ENCODE assay signal across 11 cellular contexts in genomic region chr1:161542091-161542559, GRCh38. TPM values are rescaled to one million over a fixed set of nuclear protein-coding genes. Genes with fewer than 3 reads are reported as not detected.
DNase-seq lines count a peak whose midpoint lies in the region; ATAC-seq, FAIRE-seq and TF ChIP-seq lines count a peak whose summit lies in the region.
"Not testable (repeated sequence)": the region's sequence is repeated elsewhere in the genome, so short reads cannot be mapped to it uniquely, and the experiment has no call there.
"Had no signal": no experiment of that assay in that cellular context is flagged by ENCODE, and none has a peak within 500 bp of the region (broad histone marks: within the 10 kb centered on the region; RNA-seq: fewer than 3 reads in every experiment).

No MANE protein-coding gene starts in this region.

- peak overlapping the region; percentile 84 for H3K4me2 ChIP-seq in GM12878 (ENCODE audit: control insufficient read depth, insufficient read depth)

- H3K27ac Mint-ChIP-seq in activated CD8-positive, alpha-beta T cell treated with anti-CD3 and anti-CD28 coated beads, Interleukin-2, amount 10 ng/mL, durations not matched to agents 7 days and 5 days: peak overlapping the region; percentile 84

- not testable (repeated sequence) for H3K27me3 Mint-ChIP-seq in activated CD8-positive, alpha-beta T cell treated with anti-CD3 and anti-CD28 coated beads, Interleukin-2, amount 10 ng/mL, durations not matched to agents 7 days and 5 days (ENCODE audit: low read depth)

- ATAC-seq in GM21786 (IDR thresholded peaks at IDR 0.05; ENCODE audit: unreplicated experiment): peak; percentile 60
- peak; percentile 52 for ATAC-seq in HG03139 (IDR thresholded peaks at IDR 0.05; ENCODE audit: unreplicated experiment)
- peak; percentile 61 for ATAC-seq in activated CD8-positive, alpha-beta T cell treated with anti-CD3 and anti-CD28 coated beads, Interleukin-2, amount 10 ng/mL, durations not matched to agents 7 days and 5 days
- ATAC-seq in GM12878: peak; percentile 76

- CTCF ChIA-PET in activated CD8-positive, alpha-beta T cell treated with anti-CD3 and anti-CD28 coated beads, Interleukin-2, amount 10 ng/mL, durations not matched to agents 7 days and 5 days (lab: Charles Lee): interaction anchor here (0.7 to 1.3 kb wide), 3 partner anchors 10 to 207 kb away, joined by 3 to 10 read pairs (median 6); no protein-coding TSS in a partner anchor
- CTCF ChIA-PET in GM12878 (lab: Yijun Ruan, JAX): interaction anchor here (0.6 to 1.2 kb wide), 3 partner anchors 54 to 166 kb away, joined by 3 to 4 read pairs (median 3); no protein-coding TSS in a partner anchor

- SMC1A ChIA-PET in GM12878 (lab: Charles Lee; ENCODE audit: uncharacterized antibody, unreplicated experiment): interaction anchor here (0.9 to 1.4 kb wide), 3 partner anchors 10 to 199 kb away, joined by 3 to 8 read pairs (median 3); no protein-coding TSS in a partner anchor

- H4K20me1 ChIP-seq in GM12878 (ENCODE audit: control insufficient read depth, insufficient read depth): not testable (repeated sequence)

- not testable (repeated sequence) for BruUV-seq in GM12878 (replicated peaks; lab: Mats Ljungman, UMichigan)

- peaks cover 13% of the 10 kb centered on the region for H3K36me3 Mint-ChIP-seq in activated CD8-positive, alpha-beta T cell treated with anti-CD3 and anti-CD28 coated beads, Interleukin-2, amount 10 ng/mL, durations not matched to agents 7 days and 5 days (ENCODE audit: low read depth)

- not testable (repeated sequence) for H2AFZ ChIP-seq in GM12878 (ENCODE audit: control insufficient read depth, low read depth, low read length)

- not testable (repeated sequence) for H3K9me3 Mint-ChIP-seq in activated CD8-positive, alpha-beta T cell treated with anti-CD3 and anti-CD28 coated beads, Interleukin-2, amount 10 ng/mL, durations not matched to agents 7 days and 5 days (ENCODE audit: insufficient read depth)

- not testable (repeated sequence) for H3K27ac ChIP-seq in GM12878 (ENCODE audit: control insufficient read depth, insufficient read depth)

- TF ChIP-seq RAD21 in GM12878 (IDR thresholded peaks at IDR 0.05; ENCODE audit: insufficient read depth, low read depth, low read length): not testable (repeated sequence)

- peaks cover 68% of the 10 kb centered on the region for H3K4me1 Mint-ChIP-seq in activated CD8-positive, alpha-beta T cell treated with anti-CD3 and anti-CD28 coated beads, Interleukin-2, amount 10 ng/mL, durations not matched to agents 7 days and 5 days (ENCODE audit: low read depth)

- H3K36me3 ChIP-seq in GM12878 (ENCODE audit: control insufficient read depth in 2 of 2, insufficient read depth in 2 of 2, low read length in 1 of 2): not testable (repeated sequence)

- not testable (repeated sequence) for H3K9me3 ChIP-seq in GM12878 (replicated peaks; ENCODE audit: control insufficient read depth, insufficient read depth, low read length)

- POLR2A ChIA-PET in activated CD8-positive, alpha-beta T cell treated with anti-CD3 and anti-CD28 coated beads, Interleukin-2, amount 10 ng/mL, durations not matched to agents 7 days and 5 days (lab: Charles Lee): not testable (repeated sequence)
- POLR2A ChIA-PET in GM12878 (lab: Charles Lee): interaction anchor here (1.1 kb wide), 1 partner anchor 10 kb away, joined by 6 read pairs; no protein-coding TSS in a partner anchor

- peak overlapping the region; percentile 51 for H3K4me3 Mint-ChIP-seq in activated CD8-positive, alpha-beta T cell treated with anti-CD3 and anti-CD28 coated beads, Interleukin-2, amount 10 ng/mL, durations not matched to agents 7 days and 5 days

- not testable (repeated sequence) for TF ChIP-seq CTCF in GM12864 (IDR thresholded peaks at IDR 0.05; ENCODE audit: low read depth, low read length, missing control alignments); GM12878 (IDR thresholded peaks at IDR 0.05 in 2 of 3, conservative IDR thresholded peaks at IDR 0.05 in 1 of 3; ENCODE audit: control insufficient read depth in 2 of 3, extremely low read depth in 1 of 3, insufficient read depth in 1 of 3, low read depth in 3 of 3, low read length in 3 of 3)

- in situ Hi-C loops in GM12878 (cut with MboI): not testable (repeated sequence)

- H3K9ac ChIP-seq in GM12878 (ENCODE audit: control insufficient read depth, insufficient read depth, low read length): not testable (repeated sequence)

- not testable (repeated sequence) for H3K79me2 ChIP-seq in GM12878 (ENCODE audit: control insufficient read depth, insufficient read depth, low read length)

- H3K4me3 ChIP-seq in GM12864 (ENCODE audit: low read depth, low read length); GM12878: not testable (repeated sequence)

- not testable (repeated sequence) for TF ChIP-seq EP300 in GM12878 (IDR thresholded peaks at IDR 0.05; ENCODE audit: borderline replicate concordance in 1 of 2, control insufficient read depth in 1 of 2, low read depth in 2 of 2, low read length in 2 of 2)

- RAD21 ChIA-PET in GM12878 (lab: Charles Lee; ENCODE audit: unreplicated experiment): interaction anchor here (0.6 to 1.3 kb wide), 3 partner anchors 24 to 199 kb away, joined by 3 to 7 read pairs (median 4); no protein-coding TSS in a partner anchor

- not testable (repeated sequence) for FAIRE-seq in GM12878 (lab: Jason Lieb, UNC)

- intact Hi-C loops in GM12878 (cut with micrococcal nuclease; ENCODE audit: unreplicated experiment): loop anchor here (5.0 to 10.0 kb wide), 2 partner anchors 80 to 203 kb away; partner anchors contain the start of gene DUSP12

- WGBS in GM12878 (ENCODE audit: insufficient coverage, insufficient replicate concordance, low lambda C conversion rate, missing lambda C conversion rate): 5% methylated on average over 5 of the region's 5 CpGs

- TF ChIP-seq POLR2A in GM12878 (IDR thresholded peaks at IDR 0.05; ENCODE audit: low read depth, low read length): not testable (repeated sequence)

- peaks cover 19% of the 10 kb centered on the region for H3K4me1 ChIP-seq in GM12878 (ENCODE audit: control insufficient read depth, insufficient read depth, low read length)

- peak; percentile 85 for DNase-seq in GM12864 (ENCODE audit: low read depth)
- peak; percentile 13 for DNase-seq in GM19240 (ENCODE audit: insufficient read length, low spot score)
- DNase-seq in OCI-M1 (lab: John Stamatoyannopoulos, UW): peak; percentile 92
- peak; percentile 75 for DNase-seq in activated CD8-positive, alpha-beta T cell treated with anti-CD3 and anti-CD28 coated beads, Interleukin-2, amount 10 ng/mL, durations not matched to agents 7 days and 5 days
- DNase-seq in GM12878 (ENCODE audit: low read depth, low spot score): peak; percentile 85
- DNase-seq in stimulated activated CD4-positive, alpha-beta T cell treated with anti-CD3 and anti-CD28 coated beads, TNF-alpha, amount 100 ng/mL, for 4 hours (ENCODE audit: low read depth in 3 of 3): peak in 2 of 3 experiments; percentile 23 to 25

- not testable (repeated sequence) for H3K27me3 ChIP-seq in GM12878 (replicated peaks in 1 of 2; ENCODE audit: control insufficient read depth in 2 of 2, insufficient read depth in 2 of 2, low read length in 1 of 2)

RNA-seq across cellular contexts. Expression of gene FCGR3A, which starts 7.5 kb away (rescaled TPM):
- under 1 TPM; 0.50 to 0.52 TPM for total RNA-seq in activated CD8-positive, alpha-beta T cell treated with anti-CD3 and anti-CD28 coated beads, Interleukin-2, amount 10 ng/mL, durations not matched to agents 7 days and 5 days
- not detected in 2 replicates for total RNA-seq in GM12878 (2013; cell fraction: nucleolus; rRNA removed)
- total RNA-seq in GM12878 (2014; rRNA removed) (0.05 TPM in 1 of 2 replicates, not detected in the other), GM12878 (2014; rRNA removed; fragmentation: Illumina TruSeq; extraction: Trizol) (not detected in 2 replicates), GM12878 (2021) (0.10 TPM in 1 of 2 replicates, not detected in the other)
- not detected for polyA plus RNA-seq in GM12878 (2011; ENCODE audit: low read depth)
- polyA plus RNA-seq in GM12878 (2011; rRNA removed) (not detected in 2 replicates), GM12878 (2014; fragmentation: Illumina TruSeq; extraction: Trizol) (not detected in 2 replicates), GM12878 (2014; fragmentation: Nextera tagmentation; extraction: Ambion mirVana) (not detected), GM12878 (2014; rRNA removed) (not detected in 2 replicates), GM12878 (2016; fragmentation: Nextera tagmentation; extraction: Ambion mirVana) (under 1 TPM in 1 of 2 experiments, not detected in 1; 0.09 TPM)
- polyA plus RNA-seq in GM12878 (2011; cell fraction: cytosol; rRNA removed): not detected in 2 replicates
- polyA plus RNA-seq in GM12878 (2011; cell fraction: nucleus; rRNA removed): 0.06 TPM in 1 of 2 replicates, not detected in the other
- polyA plus RNA-seq in GM12878 (2012): not detected in 2 replicates
- 0.10 TPM in 1 of 2 replicates, not detected in the other for polyA minus RNA-seq in GM12878 (2011; rRNA and poly(A)+ RNA removed)
- polyA minus RNA-seq in GM12878 (2011; cell fraction: cytosol; rRNA and poly(A)+ RNA removed): not detected in 2 replicates
- not detected in 2 replicates for polyA minus RNA-seq in GM12878 (2011; cell fraction: nucleus; rRNA and poly(A)+ RNA removed)
- total RNA-seq: foreskin keratinocyte, OCI-LY7 had no signal
- polyA plus RNA-seq: AG04450, foreskin keratinocyte had no signal

RNA-seq across cellular contexts. Expression of gene HSPA6, which starts 17.8 kb away (rescaled TPM):
- 1 to 10 TPM in 1 of 2 experiments, under 1 TPM in 1; 0.94 to 1.1 TPM for total RNA-seq in activated CD8-positive, alpha-beta T cell treated with anti-CD3 and anti-CD28 coated beads, Interleukin-2, amount 10 ng/mL, durations not matched to agents 7 days and 5 days
- total RNA-seq in GM12878 (2013; cell fraction: nucleolus; rRNA removed): 16.8 and 21.0 TPM in 2 replicates
- 0.65 and 0.96 TPM in 2 replicates for total RNA-seq in GM12878 (2014; rRNA removed)
- 0.18 and 0.36 TPM in 2 replicates for total RNA-seq in GM12878 (2014; rRNA removed; fragmentation: Illumina TruSeq; extraction: Trizol)
- 1.6 and 1.8 TPM in 2 replicates for total RNA-seq in GM12878 (2021)
- 0.81 TPM for polyA plus RNA-seq in GM12878 (2011; ENCODE audit: low read depth)
- 0.06 and 0.18 TPM in 2 replicates for polyA plus RNA-seq in GM12878 (2011; rRNA removed)
- polyA plus RNA-seq in GM12878 (2011; cell fraction: cytosol; rRNA removed): 0.42 and 0.64 TPM in 2 replicates
- 2.0 and 4.2 TPM in 2 replicates for polyA plus RNA-seq in GM12878 (2011; cell fraction: nucleus; rRNA removed)
- polyA plus RNA-seq in GM12878 (2012): 1.1 and 1.4 TPM in 2 replicates
- polyA plus RNA-seq in GM12878 (2014; fragmentation: Illumina TruSeq; extraction: Trizol): 0.12 and 0.16 TPM in 2 replicates
- under 1 TPM; 0.05 to 0.09 TPM for polyA plus RNA-seq in GM12878 (2014; fragmentation: Nextera tagmentation; extraction: Ambion mirVana)
- polyA plus RNA-seq in GM12878 (2014; rRNA removed): 1.2 and 1.5 TPM in 2 replicates
- polyA plus RNA-seq in GM12878 (2016; fragmentation: Nextera tagmentation; extraction: Ambion mirVana): 1 to 10 TPM; 8.5 to 8.8 TPM
- polyA minus RNA-seq in GM12878 (2011; rRNA and poly(A)+ RNA removed): 0.15 and 0.41 TPM in 2 replicates
- 0.94 TPM in 1 of 2 replicates, not detected in the other for polyA minus RNA-seq in GM12878 (2011; cell fraction: cytosol; rRNA and poly(A)+ RNA removed)
- polyA minus RNA-seq in GM12878 (2011; cell fraction: nucleus; rRNA and poly(A)+ RNA removed): 1.1 and 5.1 TPM in 2 replicates

RNA-seq across cellular contexts. Expression of gene FCGR2A, which starts 36.9 kb away (rescaled TPM):
- under 1 TPM in 1 of 2 experiments, not detected in 1; 0.21 TPM for total RNA-seq in activated CD8-positive, alpha-beta T cell treated with anti-CD3 and anti-CD28 coated beads, Interleukin-2, amount 10 ng/mL, durations not matched to agents 7 days and 5 days
- total RNA-seq in GM12878 (2013; cell fraction: nucleolus; rRNA removed): 7.9 and 10.6 TPM in 2 replicates
- total RNA-seq in GM12878 (2014; rRNA removed) (5.0 and 5.7 TPM in 2 replicates), GM12878 (2014; rRNA removed; fragmentation: Illumina TruSeq; extraction: Trizol) (5.3 and 7.0 TPM in 2 replicates), GM12878 (2021) (6.4 and 6.9 TPM in 2 replicates)
- polyA plus RNA-seq in GM12878 (2011; ENCODE audit: low read depth): 0.41 TPM
- polyA plus RNA-seq in GM12878 (2011; rRNA removed) (2.3 and 3.7 TPM in 2 replicates), GM12878 (2014; fragmentation: Illumina TruSeq; extraction: Trizol) (7.4 and 9.3 TPM in 2 replicates), GM12878 (2014; fragmentation: Nextera tagmentation; extraction: Ambion mirVana) (1 to 10 TPM; 3.8 to 4.2 TPM), GM12878 (2014; rRNA removed) (3.2 and 3.3 TPM in 2 replicates), GM12878 (2016; fragmentation: Nextera tagmentation; extraction: Ambion mirVana) (1 to 10 TPM; 3.1 to 3.6 TPM)
- polyA plus RNA-seq in GM12878 (2011; cell fraction: cytosol; rRNA removed): 1.0 TPM in 2 replicates
- 2.4 and 2.9 TPM in 2 replicates for polyA plus RNA-seq in GM12878 (2011; cell fraction: nucleus; rRNA removed)
- polyA plus RNA-seq in GM12878 (2012): 1.2 and 1.4 TPM in 2 replicates
- polyA minus RNA-seq in GM12878 (2011; rRNA and poly(A)+ RNA removed): 1.5 and 1.8 TPM in 2 replicates
- polyA minus RNA-seq in GM12878 (2011; cell fraction: cytosol; rRNA and poly(A)+ RNA removed): 0.53 and 1.0 TPM in 2 replicates
- polyA minus RNA-seq in GM12878 (2011; cell fraction: nucleus; rRNA and poly(A)+ RNA removed): 1.3 and 2.4 TPM in 2 replicates
- total RNA-seq: foreskin keratinocyte had no signal
- polyA plus RNA-seq: foreskin keratinocyte had no signal

Comparison
In these comparisons a context has a peak if more than half of its experiments do, and no peak if none do; other contexts are left out.
1. DNase-seq: peak in every context shown above with its lines; median percentile 92 in OCI-M1; 85 in GM12864; 85 in GM12878; 75 in activated CD8-positive, alpha-beta T cell treated with anti-CD3 and anti-CD28 coated beads, Interleukin-2, amount 10 ng/mL, durations not matched to agents 7 days and 5 days; 24 in stimulated activated CD4-positive, alpha-beta T cell treated with anti-CD3 and anti-CD28 coated beads, TNF-alpha, amount 100 ng/mL, for 4 hours; 13 in GM19240.
2. RNA of gene FCGR2A, which starts 36.9 kb away (total RNA-seq): 5.0 to 10.6 TPM in GM12878; 0.21 TPM in activated CD8-positive, alpha-beta T cell treated with anti-CD3 and anti-CD28 coated beads, Interleukin-2, amount 10 ng/mL, durations not matched to agents 7 days and 5 days; every median in the first group is over 4 times any median in the second.
3. Peak in every context shown above with its lines, with median percentiles within 50 percentile points of each other: ATAC-seq.